9 cellular contexts compared by ENCODE assay signal in genomic region chr2:151408788-151409600, GRCh38. TPM values are rescaled to one million over a fixed set of nuclear protein-coding genes. Genes with fewer than 3 reads are reported as not detected.
DNase-seq lines count a peak whose midpoint lies in the region; ATAC-seq, FAIRE-seq and TF ChIP-seq lines count a peak whose summit lies in the region.
"Had no signal": no experiment of that assay in that cellular context is flagged by ENCODE, and none has a peak within 500 bp of the region (broad histone marks: within the 10 kb centered on the region; RNA-seq: fewer than 3 reads in every experiment).

No MANE protein-coding gene starts in this region.

- H3K4me1 ChIP-seq in kidney (ENCODE audit: control insufficient read depth in 1 of 2, insufficient read depth in 1 of 2, low read depth in 1 of 2, low read length in 2 of 2) = peaks cover 0 to 5% of the 10 kb centered on the region in 2 donors

- FAIRE-seq in kidney (lab: Jason Lieb, UNC) = no peak

- H3K27ac ChIP-seq in kidney (ENCODE audit: low read depth in 2 of 2, low read length in 2 of 2) = no peak overlapping the region
- peak overlapping the region; percentile 88 for H3K27ac ChIP-seq in substantia nigra (ENCODE audit: low read depth, low read length, poor library complexity, severe bottlenecking)

- H3K36me3 Mint-ChIP-seq in activated naive CD8-positive, alpha-beta T cell = peaks cover 7% of the 10 kb centered on the region

- H3K27ac Mint-ChIP-seq in activated naive CD8-positive, alpha-beta T cell = peak overlapping the region; percentile 97

- intact Hi-C loops in kidney (cut with DNase I) = no loop called here

- no peaks in the 10 kb centered on the region for H3K9me3 Mint-ChIP-seq in activated naive CD8-positive, alpha-beta T cell (ENCODE audit: low read depth)

- TF ChIP-seq CTCF in kidney (IDR thresholded peaks at IDR 0.05; ENCODE audit: borderline replicate concordance, extremely low read depth, insufficient read depth) = no peak

- H3K27me3 Mint-ChIP-seq in activated naive CD8-positive, alpha-beta T cell = no peaks in the 10 kb centered on the region

- peaks cover 30% of the 10 kb centered on the region for H3K4me1 Mint-ChIP-seq in activated naive CD8-positive, alpha-beta T cell (ENCODE audit: low read depth)

- H3K9me3 ChIP-seq in kidney (ENCODE audit: control insufficient read depth in 1 of 2, low read length in 2 of 2) = no peaks in the 10 kb centered on the region
- H3K9me3 ChIP-seq: mucosa of descending colon had no signal

- H3K4me3 Mint-ChIP-seq in activated naive CD8-positive, alpha-beta T cell = peak overlapping the region; percentile 98

- H3K4me3 ChIP-seq in kidney (ENCODE audit: low read length in 2 of 2) = peak overlapping the region; percentile 95 to 96

- no peak overlapping the region for H3K9ac ChIP-seq in kidney (ENCODE audit: low read length in 2 of 2)

- H3K36me3 ChIP-seq in kidney (ENCODE audit: control insufficient read depth in 1 of 2, insufficient read depth in 2 of 2, low read length in 2 of 2) = peaks cover 0 to 6% of the 10 kb centered on the region in 2 donors

- peak; percentile 11 for DNase-seq in activated CD4-positive, alpha-beta T cell treated with anti-CD3 and anti-CD28 coated beads for 48 hours
- DNase-seq in activated CD4-positive, alpha-beta T cell treated with anti-CD3 and anti-CD28 coated beads, Interleukin-2, amount 50 U/mL, for 4 hours = no peak
- no peak for DNase-seq in kidney
- DNase-seq in substantia nigra (lab: John Stamatoyannopoulos, UW) = peak in 1 of 49 donors; percentile 18
- no peak for DNase-seq in AG08396 (ENCODE audit: low spot score)
- DNase-seq in HK-2 (ENCODE audit: unreplicated experiment) = no peak

- no peak for ATAC-seq in GM21367 (IDR thresholded peaks at IDR 0.05; ENCODE audit: unreplicated experiment)

RNA-seq across cellular contexts. Expression of gene RIF1, which starts 0.7 kb away (rescaled TPM):
- total RNA-seq in kidney = 36.8 TPM
- 2.4 TPM for polyA plus RNA-seq in kidney (ENCODE audit: insufficient read depth, low read depth, low replicate concordance)

RNA-seq across cellular contexts. Expression of gene TNFAIP6, which starts 51.6 kb away (rescaled TPM):
- total RNA-seq in kidney = 2.5 TPM
- 0.28 TPM for polyA plus RNA-seq in kidney (ENCODE audit: insufficient read depth, low read depth, low replicate concordance)
